Comparison of ENCODE assay signal across 21 cellular contexts in genomic region chr13:111866731-111867245, GRCh38.
"Had no signal": no experiment of that assay in that cellular context is flagged by ENCODE, and none has a peak within 500 bp of the region (broad histone marks: within the 10 kb centered on the region; RNA-seq: fewer than 3 reads in every experiment).

No MANE protein-coding gene starts in this region.

- ATAC-seq: effector memory CD8-positive, alpha-beta T cell; esophagus mucosa; foreskin keratinocyte; gastroesophageal sphincter; heart left ventricle; left cardiac atrium; left lung; lower lobe of right lung; mucosa of descending colon had no signal

- H3K27ac ChIP-seq: colonic mucosa, epithelial cell of prostate, foreskin keratinocyte, gastroesophageal sphincter, heart left ventricle, hepatocyte, left lung, lower lobe of right lung had no signal

- H3K27me3 ChIP-seq: colonic mucosa, foreskin keratinocyte had no signal

- H3K4me3 Mint-ChIP-seq: dendritic cell treated with granulocyte-macrophage colony-stimulating factor and Interleukin-4, amounts not matched to agents 40 ng/mL and 50 ng/mL, for 4 days; effector memory CD8-positive, alpha-beta T cell; endodermal cell; immature natural killer cell; mesothelial cell of epicardium had no signal

- H3K36me3 ChIP-seq: colonic mucosa, gastroesophageal sphincter, heart left ventricle, left lung, lower lobe of right lung had no signal

- DNase-seq: colonic mucosa; cortex of kidney; effector CD8-positive, alpha-beta T cell; effector memory CD8-positive, alpha-beta T cell; endodermal cell; erythroblast; foreskin keratinocyte; heart left ventricle; hypothalamus; immature natural killer cell; left cardiac atrium; lower lobe of right lung; mesenchymal stem cell; mucosa of descending colon had no signal

- H3K4me1 ChIP-seq: colonic mucosa, foreskin keratinocyte, gastroesophageal sphincter, heart left ventricle, left lung, lower lobe of right lung had no signal

- H3K4me1 Mint-ChIP-seq: immature natural killer cell, mesothelial cell of epicardium had no signal

- H3K36me3 Mint-ChIP-seq: immature natural killer cell, mesothelial cell of epicardium had no signal

- H3K27me3 Mint-ChIP-seq: dendritic cell treated with granulocyte-macrophage colony-stimulating factor and Interleukin-4, amounts not matched to agents 40 ng/mL and 50 ng/mL, for 4 days had no signal

- H3K27ac Mint-ChIP-seq: dendritic cell treated with granulocyte-macrophage colony-stimulating factor and Interleukin-4, amounts not matched to agents 40 ng/mL and 50 ng/mL, for 4 days; effector memory CD8-positive, alpha-beta T cell; endodermal cell; immature natural killer cell; mesothelial cell of epicardium had no signal

- H3K9me3 ChIP-seq: colonic mucosa, lower lobe of right lung, mucosa of descending colon had no signal

- H3K4me3 ChIP-seq: colonic mucosa, gastroesophageal sphincter, heart left ventricle, hepatocyte, left lung, lower lobe of right lung, mucosa of descending colon had no signal
